16 cellular contexts compared by ENCODE assay signal in genomic region chr15:50458713-50459112, GRCh38. TPM values are rescaled to one million over a fixed set of nuclear protein-coding genes. Genes with fewer than 3 reads are reported as not detected.
DNase-seq lines count a peak whose midpoint lies in the region; ATAC-seq and TF ChIP-seq lines count a peak whose summit lies in the region.
"Had no signal": no experiment of that assay in that cellular context is flagged by ENCODE, and none has a peak within 500 bp of the region (broad histone marks: within the 10 kb centered on the region; RNA-seq: fewer than 3 reads in every experiment).

No MANE protein-coding gene starts in this region.

- no peak for ATAC-seq in activated T-cell treated with anti-CD3 and anti-CD28 coated beads, Interleukin-2, amount 50 U/mL, for 4 hours
- ATAC-seq in GM23338: no peak

- H4K20me1 ChIP-seq in GM23338 (replicated peaks; ENCODE audit: insufficient read depth): 0 out of 2 replicates have a peak, but pooled peaks cover 6% of the 10 kb centered on the region

- H3K79me2 ChIP-seq in GM23338 (replicated peaks; ENCODE audit: insufficient read depth): peaks cover 31% of the 10 kb centered on the region

- H3K27ac Mint-ChIP-seq in activated T-cell treated with anti-CD3 and anti-CD28 coated beads, Interleukin-2, amount 50 U/mL, for 24 hours: peak overlapping the region; percentile 6
- peak overlapping the region; percentile 56; the same call in 1 of the 2 replicates for H3K27ac Mint-ChIP-seq in GM23338
- peak overlapping the region; percentile 55 for H3K27ac Mint-ChIP-seq in mesothelial cell of epicardium

- no peak for DNase-seq in activated T-cell treated with anti-CD3 and anti-CD28 coated beads, Interleukin-2, amount 50 U/mL, for 24 hours
- DNase-seq in activated T-cell treated with anti-CD3 and anti-CD28 coated beads, Interleukin-2, amount 50 U/mL, for 4 hours: no peak
- DNase-seq in GM23338 (ENCODE audit: low spot score): no peak
- DNase-seq in adipocyte (ENCODE audit: low read depth): no peak
- no peak for DNase-seq in mesothelial cell of epicardium (ENCODE audit: low spot score in 2 of 2, unreplicated experiment in 2 of 2)
- DNase-seq in CD1c-positive myeloid dendritic cell (ENCODE audit: extremely low spot score): no peak
- no peak for DNase-seq in superior temporal gyrus (ENCODE audit: extremely low spot score)
- DNase-seq in SW 1271 (lab: John Stamatoyannopoulos, UW): no peak
- DNase-seq: CD4-positive, CD25-positive, alpha-beta regulatory T cell; DMS79; Karpas-422; NCI-H1417 treated with DMSO at 0.1 percent for 48 hours; NCI-H2029; NCI-H2171 treated with DMSO at 0.1 percent for 48 hours; NCI-H524; RPMI8226 had no signal

- H3K27me3 Mint-ChIP-seq in activated T-cell treated with anti-CD3 and anti-CD28 coated beads, Interleukin-2, amount 50 U/mL, for 24 hours: no peaks in the 10 kb centered on the region
- no peaks in the 10 kb centered on the region for H3K27me3 Mint-ChIP-seq in activated T-cell treated with anti-CD3 and anti-CD28 coated beads, Interleukin-2, amount 50 U/mL, for 4 hours (ENCODE audit: low read depth)
- H3K27me3 Mint-ChIP-seq in GM23338 (ENCODE audit: insufficient read depth, low read depth, poor library complexity) (peaks cover 2% of the 10 kb centered on the region), mesothelial cell of epicardium (ENCODE audit: low read depth) (no peaks in the 10 kb centered on the region)
- H3K27me3 Mint-ChIP-seq: CD4-positive, CD25-positive, alpha-beta regulatory T cell had no signal

- no peaks in the 10 kb centered on the region for H3K9me3 Mint-ChIP-seq in activated T-cell treated with anti-CD3 and anti-CD28 coated beads, Interleukin-2, amount 50 U/mL, for 24 hours
- no peaks in the 10 kb centered on the region for H3K9me3 Mint-ChIP-seq in activated T-cell treated with anti-CD3 and anti-CD28 coated beads, Interleukin-2, amount 50 U/mL, for 4 hours
- H3K9me3 Mint-ChIP-seq in GM23338 (no peaks in the 10 kb centered on the region; the same call in 2 of the 3 replicates), mesothelial cell of epicardium (peaks cover 6% of the 10 kb centered on the region)
- H3K9me3 Mint-ChIP-seq: CD4-positive, CD25-positive, alpha-beta regulatory T cell had no signal

- peaks cover 4% of the 10 kb centered on the region; the same call in 1 of the 2 replicates for H3K36me3 ChIP-seq in GM23338 (ENCODE audit: insufficient read depth)
- peaks cover 40% of the 10 kb centered on the region for H3K36me3 ChIP-seq in adipocyte (ENCODE audit: control insufficient read depth, insufficient read depth, low read length, severe bottlenecking)

- no peaks in the 10 kb centered on the region for H3F3A ChIP-seq in GM23338 (replicated peaks; ENCODE audit: low read depth)

- H3K9me2 ChIP-seq in GM23338 (ENCODE audit: insufficient read depth): no peaks in the 10 kb centered on the region

- H3K27me3 ChIP-seq in GM23338 (ENCODE audit: insufficient read depth): no peaks in the 10 kb centered on the region
- H3K27me3 ChIP-seq in adipocyte (replicated peaks; ENCODE audit: control insufficient read depth, insufficient read depth, low read length): no peaks in the 10 kb centered on the region

- H3K27ac ChIP-seq in GM23338 (ENCODE audit: low read depth): no peak overlapping the region; the same call in 1 of the 2 replicates

- no peak overlapping the region for H2AFZ ChIP-seq in GM23338

- H3K9ac ChIP-seq in adipocyte (ENCODE audit: low read length): peak overlapping the region; percentile 49

- H3K4me1 ChIP-seq in GM23338 (ENCODE audit: insufficient read depth) (peaks cover 6% of the 10 kb centered on the region), adipocyte (ENCODE audit: control insufficient read depth, insufficient read depth, low read length) (peaks cover 14% of the 10 kb centered on the region)

- no peak overlapping the region for H3K4me3 ChIP-seq in GM23338
- no peak overlapping the region for H3K4me3 ChIP-seq in adipocyte (ENCODE audit: low read length)

- H3K4me1 Mint-ChIP-seq in activated T-cell treated with anti-CD3 and anti-CD28 coated beads, Interleukin-2, amount 50 U/mL, for 24 hours (ENCODE audit: low read depth): peaks cover 7% of the 10 kb centered on the region
- no peaks in the 10 kb centered on the region for H3K4me1 Mint-ChIP-seq in activated T-cell treated with anti-CD3 and anti-CD28 coated beads, Interleukin-2, amount 50 U/mL, for 4 hours (ENCODE audit: low read depth)
- H3K4me1 Mint-ChIP-seq in GM23338 (peaks cover 2% of the 10 kb centered on the region; the same call in 2 of the 3 replicates), mesothelial cell of epicardium (no peaks in the 10 kb centered on the region)

- TF ChIP-seq CTCF in GM23338 (conservative IDR thresholded peaks at IDR 0.05; ENCODE audit: low read depth in 2 of 2): no peak
- no peak for TF ChIP-seq CTCF in mesothelial cell of epicardium (IDR thresholded peaks at IDR 0.05; ENCODE audit: unreplicated experiment)

- H3K9me3 ChIP-seq in adipocyte (ENCODE audit: control insufficient read depth, low read length): no peaks in the 10 kb centered on the region

- no peak overlapping the region for H3K4me2 ChIP-seq in GM23338

- H3K4me3 Mint-ChIP-seq in activated T-cell treated with anti-CD3 and anti-CD28 coated beads, Interleukin-2, amount 50 U/mL, for 24 hours: no peak overlapping the region
- no peak overlapping the region for H3K4me3 Mint-ChIP-seq in activated T-cell treated with anti-CD3 and anti-CD28 coated beads, Interleukin-2, amount 50 U/mL, for 4 hours
- no peak overlapping the region for H3K4me3 Mint-ChIP-seq in GM23338
- no peak overlapping the region for H3K4me3 Mint-ChIP-seq in mesothelial cell of epicardium
- H3K4me3 Mint-ChIP-seq: CD4-positive, CD25-positive, alpha-beta regulatory T cell had no signal

- H3K36me3 Mint-ChIP-seq in activated T-cell treated with anti-CD3 and anti-CD28 coated beads, Interleukin-2, amount 50 U/mL, for 24 hours (ENCODE audit: low read depth): peaks cover 79% of the 10 kb centered on the region
- peaks cover 25% of the 10 kb centered on the region for H3K36me3 Mint-ChIP-seq in activated T-cell treated with anti-CD3 and anti-CD28 coated beads, Interleukin-2, amount 50 U/mL, for 4 hours (ENCODE audit: insufficient read depth)
- H3K36me3 Mint-ChIP-seq in GM23338 (ENCODE audit: low read depth) (peaks cover 47% of the 10 kb centered on the region), mesothelial cell of epicardium (peaks cover 34% of the 10 kb centered on the region)

TF ChIP-seq in GM23338, 12 proteins besides CTCF, POLR2A, EP300 and RAD21 (continues in another document):
- TF ChIP-seq ZNF114 (CRISPR knock-in tag; IDR thresholded peaks at IDR 0.05) (no peak), EZH2 (IDR thresholded peaks at IDR 0.05; ENCODE audit: low read depth, unreplicated experiment) (no peak), REST (IDR thresholded peaks at IDR 0.05; ENCODE audit: unreplicated experiment) (no peak), STAT1 (IDR thresholded peaks at IDR 0.05; ENCODE audit: unreplicated experiment) (no peak), POLR2AphosphoS5 (IDR thresholded peaks at IDR 0.05; ENCODE audit: low read depth) (no peak), ETS1 (IDR thresholded peaks at IDR 0.05) (no peak), JUNB (IDR thresholded peaks at IDR 0.05; ENCODE audit: unreplicated experiment) (no peak), EZH2phosphoT487 (IDR thresholded peaks at IDR 0.05; ENCODE audit: unreplicated experiment) (no peak), NANOG (IDR thresholded peaks at IDR 0.05; ENCODE audit: borderline replicate concordance) (no peak)

RNA-seq across cellular contexts. Expression of gene USP8, which starts 34.5 kb away (rescaled TPM):
- total RNA-seq in activated T-cell treated with anti-CD3 and anti-CD28 coated beads, Interleukin-2, amount 50 U/mL, for 4 hours: 10 to 100 TPM; 40.7 to 47.3 (median 43.1) TPM
- total RNA-seq in GM23338 (2014; rRNA removed; shearing (Covaris generic)): 60.3 and 64.8 TPM in 2 replicates
- polyA plus RNA-seq in GM23338 (2016; fragmentation: Nextera tagmentation; extraction: Ambion mirVana): 50.0 and 68.6 TPM in 2 replicates
- total RNA-seq in mesothelial cell of epicardium: 55.9 to 61.6 TPM (median 56.1 TPM) in 3 replicates

Comparison
In these comparisons a context has a peak if more than half of its experiments do, and no peak if none do; other contexts are left out.
1. H3K27ac Mint-ChIP-seq: peak in every context shown above with its lines; median percentile 56 in GM23338; 55 in mesothelial cell of epicardium; 6 in activated T-cell treated with anti-CD3 and anti-CD28 coated beads, Interleukin-2, amount 50 U/mL, for 24 hours.